ENCODE assay signal across 8 cellular contexts in genomic region chr1:156926175-156926574, GRCh38. TPM values are rescaled to one million over a fixed set of nuclear protein-coding genes. Genes with fewer than 3 reads are reported as not detected.
DNase-seq lines count a peak whose midpoint lies in the region; ATAC-seq and TF ChIP-seq lines count a peak whose summit lies in the region.

No MANE protein-coding gene starts in this region.

- no peaks in the 10 kb centered on the region for H3K36me3 Mint-ChIP-seq in activated T-helper 1 cell treated with anti-CD3 and anti-CD28 coated beads, Interleukin-12 subunit alpha, Interleukin-12 subunit beta, Interleukin-2, Interleukin-4 antibody, amounts not matched to agents 30 ng/mL and 10 ng/mL and 1 ng/mL, durations not matched to agents 14 hours and 24 hours and 36 hours (ENCODE audit: low read depth)
- peaks cover 0 to 3% (median 0%) of the 10 kb centered on the region in 3 donors for H3K36me3 Mint-ChIP-seq in naive thymus-derived CD8-positive, alpha-beta T cell

- no peak overlapping the region for H3K4me3 ChIP-seq in GM12865 (ENCODE audit: low read depth, low read length)

- POLR2A ChIA-PET in naive thymus-derived CD8-positive, alpha-beta T cell (lab: Charles Lee), result no interaction called here

- H3K27ac Mint-ChIP-seq in activated T-helper 1 cell treated with anti-CD3 and anti-CD28 coated beads, Interleukin-12 subunit alpha, Interleukin-12 subunit beta, Interleukin-2, Interleukin-4 antibody, amounts not matched to agents 30 ng/mL and 10 ng/mL and 1 ng/mL, durations not matched to agents 14 hours and 24 hours and 36 hours, result peak overlapping the region; percentile 14
- H3K27ac Mint-ChIP-seq in naive thymus-derived CD8-positive, alpha-beta T cell, result no peak overlapping the region

- peak; percentile 45 to 47 for ATAC-seq in naive thymus-derived CD8-positive, alpha-beta T cell
- ATAC-seq in GM21515 (IDR thresholded peaks at IDR 0.05; ENCODE audit: unreplicated experiment), result no peak
- ATAC-seq in GM21529 (IDR thresholded peaks at IDR 0.05; ENCODE audit: unreplicated experiment), result no peak

- intact Hi-C loops in activated T-helper 1 cell treated with anti-CD3 and anti-CD28 coated beads, Interleukin-12 subunit alpha, Interleukin-12 subunit beta, Interleukin-2, Interleukin-4 antibody, amounts not matched to agents 30 ng/mL and 10 ng/mL and 1 ng/mL, durations not matched to agents 14 hours and 24 hours and 36 hours (cut with micrococcal nuclease), result loop anchor here (2.0 to 5.0 kb wide), 4 partner anchors 15 to 239 kb away; partner anchors contain the start of gene CRABP2

- peaks cover 17% of the 10 kb centered on the region for H3K4me1 Mint-ChIP-seq in activated T-helper 1 cell treated with anti-CD3 and anti-CD28 coated beads, Interleukin-12 subunit alpha, Interleukin-12 subunit beta, Interleukin-2, Interleukin-4 antibody, amounts not matched to agents 30 ng/mL and 10 ng/mL and 1 ng/mL, durations not matched to agents 14 hours and 24 hours and 36 hours (ENCODE audit: low read depth)
- H3K4me1 Mint-ChIP-seq in naive thymus-derived CD8-positive, alpha-beta T cell, result peaks cover 16 to 32% (median 26%) of the 10 kb centered on the region in 4 donors

- H3K27me3 Mint-ChIP-seq in activated T-helper 1 cell treated with anti-CD3 and anti-CD28 coated beads, Interleukin-12 subunit alpha, Interleukin-12 subunit beta, Interleukin-2, Interleukin-4 antibody, amounts not matched to agents 30 ng/mL and 10 ng/mL and 1 ng/mL, durations not matched to agents 14 hours and 24 hours and 36 hours (ENCODE audit: insufficient read depth), result peaks cover 81% of the 10 kb centered on the region
- peaks cover 53 to 98% (median 76%) of the 10 kb centered on the region in 5 donors for H3K27me3 Mint-ChIP-seq in naive thymus-derived CD8-positive, alpha-beta T cell

- H3K27ac ChIP-seq in caudate nucleus (ENCODE audit: low read depth, low read length), result no peak overlapping the region

- TF ChIP-seq CTCF in GM12865 (IDR thresholded peaks at IDR 0.05; ENCODE audit: insufficient read depth, low read depth, low read length, missing control alignments), result no peak

- no peaks in the 10 kb centered on the region for H3K9me3 Mint-ChIP-seq in activated T-helper 1 cell treated with anti-CD3 and anti-CD28 coated beads, Interleukin-12 subunit alpha, Interleukin-12 subunit beta, Interleukin-2, Interleukin-4 antibody, amounts not matched to agents 30 ng/mL and 10 ng/mL and 1 ng/mL, durations not matched to agents 14 hours and 24 hours and 36 hours
- no peaks in the 10 kb centered on the region for H3K9me3 Mint-ChIP-seq in naive thymus-derived CD8-positive, alpha-beta T cell

- DNase-seq in GM12865 (ENCODE audit: low read depth) (peak; percentile 54), NCI-H1105 (lab: John Stamatoyannopoulos, UW) (peak; percentile 71), NK-92 (lab: John Stamatoyannopoulos, UW; ENCODE audit: unreplicated experiment) (no peak), caudate nucleus (lab: John Stamatoyannopoulos, UW) (no peak)
- no peak for DNase-seq in activated T-helper 1 cell treated with anti-CD3 and anti-CD28 coated beads, Interleukin-12 subunit alpha, Interleukin-12 subunit beta, Interleukin-2, Interleukin-4 antibody, amounts not matched to agents 30 ng/mL and 10 ng/mL and 1 ng/mL, durations not matched to agents 14 hours and 24 hours and 36 hours (ENCODE audit: low spot score)
- peak in 3 of 10 donors; percentile 10 to 28 (median 28) for DNase-seq in naive thymus-derived CD8-positive, alpha-beta T cell

- no peak overlapping the region for H3K4me3 Mint-ChIP-seq in activated T-helper 1 cell treated with anti-CD3 and anti-CD28 coated beads, Interleukin-12 subunit alpha, Interleukin-12 subunit beta, Interleukin-2, Interleukin-4 antibody, amounts not matched to agents 30 ng/mL and 10 ng/mL and 1 ng/mL, durations not matched to agents 14 hours and 24 hours and 36 hours
- peak overlapping the region in 1 of 10 donors; percentile 30 for H3K4me3 Mint-ChIP-seq in naive thymus-derived CD8-positive, alpha-beta T cell

RNA-seq across cellular contexts. Expression of gene LRRC71, which starts 5.7 kb away (rescaled TPM):
- total RNA-seq in activated T-helper 1 cell treated with anti-CD3 and anti-CD28 coated beads, Interleukin-12 subunit alpha, Interleukin-12 subunit beta, Interleukin-2, Interleukin-4 antibody, amounts not matched to agents 30 ng/mL and 10 ng/mL and 1 ng/mL, durations not matched to agents 14 hours and 24 hours and 36 hours, result not detected in 2 replicates
- total RNA-seq in naive thymus-derived CD8-positive, alpha-beta T cell, result not detected
- polyA plus RNA-seq in naive thymus-derived CD8-positive, alpha-beta T cell, result not detected

RNA-seq across cellular contexts. Expression of gene PEAR1, which starts 32.7 kb away (rescaled TPM):
- total RNA-seq in activated T-helper 1 cell treated with anti-CD3 and anti-CD28 coated beads, Interleukin-12 subunit alpha, Interleukin-12 subunit beta, Interleukin-2, Interleukin-4 antibody, amounts not matched to agents 30 ng/mL and 10 ng/mL and 1 ng/mL, durations not matched to agents 14 hours and 24 hours and 36 hours, result 0.36 and 0.51 TPM in 2 replicates
- total RNA-seq in naive thymus-derived CD8-positive, alpha-beta T cell, result under 1 TPM in 1 of 2 experiments, not detected in 1; 0.11 TPM
- polyA plus RNA-seq in naive thymus-derived CD8-positive, alpha-beta T cell, result not detected

Comparison
In these comparisons a context has a peak if more than half of its experiments do, and no peak if none do; other contexts are left out.
1. DNase-seq: peak in GM12865 (single experiment) and NCI-H1105 (single experiment); none in activated T-helper 1 cell treated with anti-CD3 and anti-CD28 coated beads, Interleukin-12 subunit alpha, Interleukin-12 subunit beta, Interleukin-2, Interleukin-4 antibody, amounts not matched to agents 30 ng/mL and 10 ng/mL and 1 ng/mL, durations not matched to agents 14 hours and 24 hours and 36 hours (single experiment), NK-92 (single experiment) and caudate nucleus (0 of 61).
2. ATAC-seq: peak in naive thymus-derived CD8-positive, alpha-beta T cell (2 of 2); none in GM21515 (single experiment) and GM21529 (single experiment).